ENCODE assay signal across 2 cellular contexts in the genomic region with DNA sequence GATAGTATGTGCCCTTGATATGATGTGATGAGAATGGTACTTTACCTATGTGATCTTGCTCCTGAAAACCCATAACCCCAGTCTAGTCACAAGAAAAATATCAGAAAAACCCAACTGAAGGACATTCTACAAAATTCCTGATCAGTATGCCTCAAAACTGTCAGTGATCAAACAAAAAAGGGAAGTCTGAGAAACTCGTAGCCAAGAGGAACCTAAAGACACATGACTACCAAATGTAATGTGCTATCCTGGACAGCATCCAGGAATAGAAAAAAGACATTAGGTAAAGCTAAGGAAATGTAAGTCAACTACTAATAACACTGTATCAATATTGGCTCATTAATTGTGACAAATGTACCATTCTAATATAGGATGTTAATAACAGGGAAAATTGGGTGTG.
TF ChIP-seq lines count a peak whose summit lies in the region.

No MANE protein-coding gene starts in this region.

TF ChIP-seq in K562, 482 proteins besides CTCF, POLR2A, EP300 and RAD21 (continued from another document):
- TF ChIP-seq, protein P1, sequence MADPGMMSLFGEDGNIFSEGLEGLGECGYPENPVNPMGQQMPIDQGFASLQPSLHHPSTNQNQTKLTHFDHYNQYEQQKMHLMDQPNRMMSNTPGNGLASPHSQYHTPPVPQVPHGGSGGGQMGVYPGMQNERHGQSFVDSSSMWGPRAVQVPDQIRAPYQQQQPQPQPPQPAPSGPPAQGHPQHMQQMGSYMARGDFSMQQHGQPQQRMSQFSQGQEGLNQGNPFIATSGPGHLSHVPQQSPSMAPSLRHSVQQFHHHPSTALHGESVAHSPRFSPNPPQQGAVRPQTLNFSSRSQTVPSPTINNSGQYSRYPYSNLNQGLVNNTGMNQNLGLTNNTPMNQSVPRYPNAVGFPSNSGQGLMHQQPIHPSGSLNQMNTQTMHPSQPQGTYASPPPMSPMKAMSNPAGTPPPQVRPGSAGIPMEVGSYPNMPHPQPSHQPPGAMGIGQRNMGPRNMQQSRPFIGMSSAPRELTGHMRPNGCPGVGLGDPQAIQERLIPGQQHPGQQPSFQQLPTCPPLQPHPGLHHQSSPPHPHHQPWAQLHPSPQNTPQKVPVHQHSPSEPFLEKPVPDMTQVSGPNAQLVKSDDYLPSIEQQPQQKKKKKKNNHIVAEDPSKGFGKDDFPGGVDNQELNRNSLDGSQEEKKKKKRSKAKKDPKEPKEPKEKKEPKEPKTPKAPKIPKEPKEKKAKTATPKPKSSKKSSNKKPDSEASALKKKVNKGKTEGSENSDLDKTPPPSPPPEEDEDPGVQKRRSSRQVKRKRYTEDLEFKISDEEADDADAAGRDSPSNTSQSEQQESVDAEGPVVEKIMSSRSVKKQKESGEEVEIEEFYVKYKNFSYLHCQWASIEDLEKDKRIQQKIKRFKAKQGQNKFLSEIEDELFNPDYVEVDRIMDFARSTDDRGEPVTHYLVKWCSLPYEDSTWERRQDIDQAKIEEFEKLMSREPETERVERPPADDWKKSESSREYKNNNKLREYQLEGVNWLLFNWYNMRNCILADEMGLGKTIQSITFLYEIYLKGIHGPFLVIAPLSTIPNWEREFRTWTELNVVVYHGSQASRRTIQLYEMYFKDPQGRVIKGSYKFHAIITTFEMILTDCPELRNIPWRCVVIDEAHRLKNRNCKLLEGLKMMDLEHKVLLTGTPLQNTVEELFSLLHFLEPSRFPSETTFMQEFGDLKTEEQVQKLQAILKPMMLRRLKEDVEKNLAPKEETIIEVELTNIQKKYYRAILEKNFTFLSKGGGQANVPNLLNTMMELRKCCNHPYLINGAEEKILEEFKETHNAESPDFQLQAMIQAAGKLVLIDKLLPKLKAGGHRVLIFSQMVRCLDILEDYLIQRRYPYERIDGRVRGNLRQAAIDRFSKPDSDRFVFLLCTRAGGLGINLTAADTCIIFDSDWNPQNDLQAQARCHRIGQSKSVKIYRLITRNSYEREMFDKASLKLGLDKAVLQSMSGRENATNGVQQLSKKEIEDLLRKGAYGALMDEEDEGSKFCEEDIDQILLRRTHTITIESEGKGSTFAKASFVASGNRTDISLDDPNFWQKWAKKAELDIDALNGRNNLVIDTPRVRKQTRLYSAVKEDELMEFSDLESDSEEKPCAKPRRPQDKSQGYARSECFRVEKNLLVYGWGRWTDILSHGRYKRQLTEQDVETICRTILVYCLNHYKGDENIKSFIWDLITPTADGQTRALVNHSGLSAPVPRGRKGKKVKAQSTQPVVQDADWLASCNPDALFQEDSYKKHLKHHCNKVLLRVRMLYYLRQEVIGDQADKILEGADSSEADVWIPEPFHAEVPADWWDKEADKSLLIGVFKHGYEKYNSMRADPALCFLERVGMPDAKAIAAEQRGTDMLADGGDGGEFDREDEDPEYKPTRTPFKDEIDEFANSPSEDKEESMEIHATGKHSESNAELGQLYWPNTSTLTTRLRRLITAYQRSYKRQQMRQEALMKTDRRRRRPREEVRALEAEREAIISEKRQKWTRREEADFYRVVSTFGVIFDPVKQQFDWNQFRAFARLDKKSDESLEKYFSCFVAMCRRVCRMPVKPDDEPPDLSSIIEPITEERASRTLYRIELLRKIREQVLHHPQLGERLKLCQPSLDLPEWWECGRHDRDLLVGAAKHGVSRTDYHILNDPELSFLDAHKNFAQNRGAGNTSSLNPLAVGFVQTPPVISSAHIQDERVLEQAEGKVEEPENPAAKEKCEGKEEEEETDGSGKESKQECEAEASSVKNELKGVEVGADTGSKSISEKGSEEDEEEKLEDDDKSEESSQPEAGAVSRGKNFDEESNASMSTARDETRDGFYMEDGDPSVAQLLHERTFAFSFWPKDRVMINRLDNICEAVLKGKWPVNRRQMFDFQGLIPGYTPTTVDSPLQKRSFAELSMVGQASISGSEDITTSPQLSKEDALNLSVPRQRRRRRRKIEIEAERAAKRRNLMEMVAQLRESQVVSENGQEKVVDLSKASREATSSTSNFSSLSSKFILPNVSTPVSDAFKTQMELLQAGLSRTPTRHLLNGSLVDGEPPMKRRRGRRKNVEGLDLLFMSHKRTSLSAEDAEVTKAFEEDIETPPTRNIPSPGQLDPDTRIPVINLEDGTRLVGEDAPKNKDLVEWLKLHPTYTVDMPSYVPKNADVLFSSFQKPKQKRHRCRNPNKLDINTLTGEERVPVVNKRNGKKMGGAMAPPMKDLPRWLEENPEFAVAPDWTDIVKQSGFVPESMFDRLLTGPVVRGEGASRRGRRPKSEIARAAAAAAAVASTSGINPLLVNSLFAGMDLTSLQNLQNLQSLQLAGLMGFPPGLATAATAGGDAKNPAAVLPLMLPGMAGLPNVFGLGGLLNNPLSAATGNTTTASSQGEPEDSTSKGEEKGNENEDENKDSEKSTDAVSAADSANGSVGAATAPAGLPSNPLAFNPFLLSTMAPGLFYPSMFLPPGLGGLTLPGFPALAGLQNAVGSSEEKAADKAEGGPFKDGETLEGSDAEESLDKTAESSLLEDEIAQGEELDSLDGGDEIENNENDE (IDR thresholded peaks at IDR 0.05; ENCODE audit: low read depth, low read length): no peak
- TF ChIP-seq, protein P2, sequence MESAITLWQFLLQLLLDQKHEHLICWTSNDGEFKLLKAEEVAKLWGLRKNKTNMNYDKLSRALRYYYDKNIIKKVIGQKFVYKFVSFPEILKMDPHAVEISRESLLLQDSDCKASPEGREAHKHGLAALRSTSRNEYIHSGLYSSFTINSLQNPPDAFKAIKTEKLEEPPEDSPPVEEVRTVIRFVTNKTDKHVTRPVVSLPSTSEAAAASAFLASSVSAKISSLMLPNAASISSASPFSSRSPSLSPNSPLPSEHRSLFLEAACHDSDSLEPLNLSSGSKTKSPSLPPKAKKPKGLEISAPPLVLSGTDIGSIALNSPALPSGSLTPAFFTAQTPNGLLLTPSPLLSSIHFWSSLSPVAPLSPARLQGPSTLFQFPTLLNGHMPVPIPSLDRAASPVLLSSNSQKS (CRISPR knock-in tag; IDR thresholded peaks at IDR 0.05): no peak
- peak; percentile 43; the same call in 1 of the 2 replicates for TF ChIP-seq SPI1 (IDR thresholded peaks at IDR 0.05; ENCODE audit: borderline replicate concordance, low read depth, low read length)
TF ChIP-seq in K562: peak in this region for 1.

TF ChIP-seq in WTC11, 78 proteins besides CTCF, POLR2A, EP300 and RAD21 (continued from another document):
- TF ChIP-seq, protein P3, sequence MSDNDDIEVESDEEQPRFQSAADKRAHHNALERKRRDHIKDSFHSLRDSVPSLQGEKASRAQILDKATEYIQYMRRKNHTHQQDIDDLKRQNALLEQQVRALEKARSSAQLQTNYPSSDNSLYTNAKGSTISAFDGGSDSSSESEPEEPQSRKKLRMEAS (CRISPR knock-in tag; IDR thresholded peaks at IDR 0.05): no peak
- TF ChIP-seq MYBL2 (CRISPR knock-in tag; IDR thresholded peaks at IDR 0.05) (no peak), ESRRA (CRISPR knock-in tag; IDR thresholded peaks at IDR 0.05; ENCODE audit: borderline replicate concordance) (no peak), ZNF423 (CRISPR knock-in tag; IDR thresholded peaks at IDR 0.05) (no peak)
TF ChIP-seq in WTC11: peak in this region for 0.
